In genomic region chr2:105328281-105329196, GRCh38 we compare ENCODE assay signal across 8 cellular contexts. TPM values are rescaled to one million over a fixed set of nuclear protein-coding genes. Genes with fewer than 3 reads are reported as not detected.
DNase-seq lines count a peak whose midpoint lies in the region; TF ChIP-seq lines count a peak whose summit lies in the region.

No MANE protein-coding gene starts in this region.

- no peak for TF ChIP-seq CTCF in type B pancreatic cell (conservative IDR thresholded peaks at IDR 0.05)

- H3K27ac ChIP-seq in esophagus (ENCODE audit: low read depth in 2 of 2, low read length in 1 of 2) (peak overlapping the region; percentile 87 to 88), muscle layer of duodenum (ENCODE audit: low read length) (peak overlapping the region; percentile 76)

- DNase-seq in activated T-cell treated with anti-CD3 and anti-CD28 coated beads for 48 hours (ENCODE audit: low read depth) (peak; percentile 19), activated T-cell treated with anti-CD3 and anti-CD28 coated beads for 4 hours (no peak), NAMALWA (ENCODE audit: low spot score) (peak; percentile 44), type B pancreatic cell (ENCODE audit: extremely low spot score, unreplicated experiment) (no peak), NCI-H2081 treated with DMSO at 0.1 percent for 48 hours (lab: John Stamatoyannopoulos, UW) (no peak)
- peak; percentile 28 for DNase-seq in activated CD4-positive, alpha-beta T cell treated with anti-CD3 and anti-CD28 coated beads, Interleukin-2, amount 10 ng/mL, durations not matched to agents 7 days and 5 days

- H3K27me3 ChIP-seq in esophagus (ENCODE audit: control insufficient read depth in 1 of 2, insufficient read depth in 2 of 2, low read length in 2 of 2): no peaks in the 10 kb centered on the region
- H3K27me3 ChIP-seq in muscle layer of duodenum (ENCODE audit: low read depth, low read length): no peaks in the 10 kb centered on the region

- WGBS in esophagus, 2 donors: 21 to 23% methylated on average over 16 of the region's 16 CpGs

- peak overlapping the region; percentile 59 to 80 for H3K4me3 ChIP-seq in esophagus (ENCODE audit: low read depth in 1 of 2, low read length in 2 of 2)
- peak overlapping the region; percentile 73 to 80 for H3K4me3 ChIP-seq in muscle layer of duodenum (ENCODE audit: low read depth in 1 of 2, low read length in 2 of 2)

- H3K36me3 Mint-ChIP-seq in activated CD4-positive, alpha-beta T cell treated with anti-CD3 and anti-CD28 coated beads, Interleukin-2, amount 10 ng/mL, durations not matched to agents 7 days and 5 days (ENCODE audit: low read depth): peaks cover 7% of the 10 kb centered on the region
- no peaks in the 10 kb centered on the region for H3K36me3 Mint-ChIP-seq in type B pancreatic cell

- no peaks in the 10 kb centered on the region for H3K27me3 Mint-ChIP-seq in activated CD4-positive, alpha-beta T cell treated with anti-CD3 and anti-CD28 coated beads, Interleukin-2, amount 10 ng/mL, durations not matched to agents 7 days and 5 days
- no peaks in the 10 kb centered on the region for H3K27me3 Mint-ChIP-seq in type B pancreatic cell

- no peaks in the 10 kb centered on the region for H3K9me3 Mint-ChIP-seq in activated CD4-positive, alpha-beta T cell treated with anti-CD3 and anti-CD28 coated beads, Interleukin-2, amount 10 ng/mL, durations not matched to agents 7 days and 5 days
- H3K9me3 Mint-ChIP-seq in type B pancreatic cell: no peaks in the 10 kb centered on the region

- H3K36me3 ChIP-seq in esophagus (ENCODE audit: control insufficient read depth in 2 of 2, insufficient read depth in 2 of 2, low read length in 1 of 2) (no peaks in the 10 kb centered on the region), muscle layer of duodenum (ENCODE audit: control insufficient read depth in 1 of 2, insufficient read depth in 2 of 2, low read length in 2 of 2) (peaks cover 0 to 9% of the 10 kb centered on the region in 2 donors)

- CTCF ChIA-PET in activated CD4-positive, alpha-beta T cell treated with anti-CD3 and anti-CD28 coated beads, Interleukin-2, amount 10 ng/mL, durations not matched to agents 7 days and 5 days (lab: Charles Lee): interaction anchor here (1.0 to 1.5 kb wide), 3 partner anchors 10 to 62 kb away, joined by 3 to 9 read pairs (median 3); no protein-coding TSS in a partner anchor

- peaks cover 43% of the 10 kb centered on the region for H3K4me1 Mint-ChIP-seq in activated CD4-positive, alpha-beta T cell treated with anti-CD3 and anti-CD28 coated beads, Interleukin-2, amount 10 ng/mL, durations not matched to agents 7 days and 5 days
- peaks cover 26% of the 10 kb centered on the region for H3K4me1 Mint-ChIP-seq in type B pancreatic cell (ENCODE audit: unreplicated experiment)

- POLR2A ChIA-PET in activated CD4-positive, alpha-beta T cell treated with anti-CD3 and anti-CD28 coated beads, Interleukin-2, amount 10 ng/mL, durations not matched to agents 7 days and 5 days (lab: Charles Lee): no interaction called here

- H3K9me3 ChIP-seq in esophagus (ENCODE audit: control insufficient read depth in 2 of 2, insufficient read depth in 1 of 2, low read depth in 1 of 2, low read length in 1 of 2) (no peaks in the 10 kb centered on the region), muscle layer of duodenum (ENCODE audit: control insufficient read depth in 1 of 2, low read length in 2 of 2) (no peaks in the 10 kb centered on the region)

- H3K4me1 ChIP-seq in esophagus (ENCODE audit: control insufficient read depth in 2 of 2, insufficient read depth in 2 of 2, low read length in 1 of 2) (peaks cover 0 to 8% of the 10 kb centered on the region in 2 donors), muscle layer of duodenum (ENCODE audit: control insufficient read depth in 1 of 2, insufficient read depth in 2 of 2, low read length in 2 of 2) (peaks cover 0 to 18% of the 10 kb centered on the region in 2 donors)

- peak overlapping the region; percentile 84 for H3K27ac Mint-ChIP-seq in activated CD4-positive, alpha-beta T cell treated with anti-CD3 and anti-CD28 coated beads, Interleukin-2, amount 10 ng/mL, durations not matched to agents 7 days and 5 days
- H3K27ac Mint-ChIP-seq in type B pancreatic cell: peak overlapping the region; percentile 87

- peak overlapping the region; percentile 80 for H3K4me3 Mint-ChIP-seq in activated CD4-positive, alpha-beta T cell treated with anti-CD3 and anti-CD28 coated beads, Interleukin-2, amount 10 ng/mL, durations not matched to agents 7 days and 5 days
- H3K4me3 Mint-ChIP-seq in type B pancreatic cell: peak overlapping the region; percentile 92

RNA-seq across cellular contexts. Expression of gene TGFBRAP1, which starts 1.0 kb away (rescaled TPM):
- total RNA-seq in activated CD4-positive, alpha-beta T cell treated with anti-CD3 and anti-CD28 coated beads, Interleukin-2, amount 10 ng/mL, durations not matched to agents 7 days and 5 days: 10 to 100 TPM; 20.5 to 21.4 TPM
- 1 to 10 TPM; 2.3 to 5.3 TPM for polyA plus RNA-seq in esophagus
- total RNA-seq in type B pancreatic cell (ENCODE audit: low replicate concordance): 15.5 and 17.5 TPM in 2 replicates

RNA-seq across cellular contexts. Expression of gene C2orf49, which starts 8.8 kb away (rescaled TPM):
- 10 to 100 TPM; 23.5 to 24.5 TPM for total RNA-seq in activated CD4-positive, alpha-beta T cell treated with anti-CD3 and anti-CD28 coated beads, Interleukin-2, amount 10 ng/mL, durations not matched to agents 7 days and 5 days
- polyA plus RNA-seq in esophagus: 1 to 10 TPM; 6.6 to 8.7 TPM
- 23.5 and 25.8 TPM in 2 replicates for total RNA-seq in type B pancreatic cell (ENCODE audit: low replicate concordance)

Comparison
In these comparisons a context has a peak if more than half of its experiments do, and no peak if none do; other contexts are left out.
1. DNase-seq: peak in activated T-cell treated with anti-CD3 and anti-CD28 coated beads for 48 hours (single experiment), NAMALWA (single experiment) and activated CD4-positive, alpha-beta T cell treated with anti-CD3 and anti-CD28 coated beads, Interleukin-2, amount 10 ng/mL, durations not matched to agents 7 days and 5 days (single experiment); none in activated T-cell treated with anti-CD3 and anti-CD28 coated beads for 4 hours (single experiment), type B pancreatic cell (single experiment) and NCI-H2081 treated with DMSO at 0.1 percent for 48 hours (single experiment).